Comparison of ENCODE assay signal across 17 cellular contexts in the genomic region with DNA sequence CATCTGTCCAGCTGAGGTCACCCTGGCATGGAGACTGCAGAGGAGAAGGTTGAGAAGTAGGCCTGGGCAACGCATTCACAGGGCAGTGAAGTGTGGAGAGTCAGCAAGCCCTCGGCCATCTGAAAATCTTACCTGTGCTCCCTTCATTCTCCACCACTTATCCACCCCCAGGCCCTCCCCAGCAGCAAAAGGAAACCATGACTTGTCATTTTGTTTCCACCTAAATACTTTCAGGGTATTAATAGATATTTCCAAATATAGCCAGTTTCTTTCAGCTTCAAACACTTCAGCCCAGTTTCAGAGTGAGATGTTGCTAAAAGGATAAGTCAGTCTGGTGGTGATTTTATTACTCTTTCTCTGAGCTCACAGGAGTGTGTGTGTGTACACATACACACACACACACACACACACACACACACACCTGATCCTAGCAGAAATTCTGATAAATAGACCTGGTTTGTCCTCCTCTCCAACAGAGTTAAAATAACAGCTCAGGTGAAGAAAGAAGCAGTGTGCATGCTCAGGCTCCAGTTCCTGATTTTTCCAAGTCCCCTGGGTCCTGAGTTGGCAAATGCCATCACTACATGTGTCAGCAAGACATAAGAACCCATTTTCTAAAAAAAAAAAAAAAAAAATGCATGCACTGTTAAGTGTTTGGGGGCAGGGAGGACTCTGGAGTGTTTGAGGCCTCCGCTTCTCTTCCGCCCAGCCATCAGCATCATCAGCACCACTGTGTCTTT.
DNase-seq lines count a peak whose midpoint lies in the region; ATAC-seq and TF ChIP-seq lines count a peak whose summit lies in the region.
"Had no signal": no experiment of that assay in that cellular context is flagged by ENCODE, and none has a peak within 500 bp of the region (broad histone marks: within the 10 kb centered on the region; RNA-seq: fewer than 3 reads in every experiment).

No MANE protein-coding gene starts in this region.

- no peaks in the 10 kb centered on the region for H3K9me3 ChIP-seq in endodermal cell (ENCODE audit: control insufficient read depth, low read length)
- H3K9me3 ChIP-seq: ovary had no signal

- TF ChIP-seq POLR2A in GM18505 (IDR thresholded peaks at IDR 0.05; ENCODE audit: borderline replicate concordance, extremely low read depth, insufficient read depth, insufficient read length): no peak

- no peak overlapping the region for H3K4me3 ChIP-seq in endodermal cell (ENCODE audit: low read length)
- H3K4me3 ChIP-seq: ovary had no signal

- no peak overlapping the region for H3K9ac ChIP-seq in endodermal cell (ENCODE audit: extremely low read depth, low read length, poor library complexity, severe bottlenecking)

- H3K4me3 Mint-ChIP-seq in endodermal cell: no peak overlapping the region
- H3K4me3 Mint-ChIP-seq in activated CD8-positive, alpha-beta T cell treated with anti-CD3 and anti-CD28 coated beads, Interleukin-2, amount 10 ng/mL, durations not matched to agents 7 days and 5 days: no peak overlapping the region
- no peak overlapping the region for H3K4me3 Mint-ChIP-seq in activated CD4-positive, alpha-beta T cell treated with anti-CD3 and anti-CD28 coated beads, Interleukin-2, amount 10 ng/mL, durations not matched to agents 7 days and 5 days
- H3K4me3 Mint-ChIP-seq: activated naive CD4-positive, alpha-beta T cell treated with anti-CD3 and anti-CD28 coated beads, Interleukin-2, amount 10 ng/mL, durations not matched to agents 7 days and 5 days; T-helper 2 cell treated with Interferon-gamma antibody and Interleukin-4, amounts not matched to agents 5 μg/mL and 100 μg/mL, for 36 hours had no signal

- H3K27ac Mint-ChIP-seq in endodermal cell: no peak overlapping the region
- H3K27ac Mint-ChIP-seq in activated CD8-positive, alpha-beta T cell treated with anti-CD3 and anti-CD28 coated beads, Interleukin-2, amount 10 ng/mL, durations not matched to agents 7 days and 5 days: no peak overlapping the region
- no peak overlapping the region for H3K27ac Mint-ChIP-seq in activated CD4-positive, alpha-beta T cell treated with anti-CD3 and anti-CD28 coated beads, Interleukin-2, amount 10 ng/mL, durations not matched to agents 7 days and 5 days
- H3K27ac Mint-ChIP-seq: activated naive CD4-positive, alpha-beta T cell treated with anti-CD3 and anti-CD28 coated beads, Interleukin-2, amount 10 ng/mL, durations not matched to agents 7 days and 5 days; T-helper 2 cell treated with Interferon-gamma antibody and Interleukin-4, amounts not matched to agents 5 μg/mL and 100 μg/mL, for 36 hours had no signal

- H3K27me3 ChIP-seq in endodermal cell (ENCODE audit: control insufficient read depth, insufficient read depth, low read length, poor library complexity, severe bottlenecking): no peaks in the 10 kb centered on the region
- H3K27me3 ChIP-seq: ovary had no signal

- CTCF ChIA-PET in activated CD8-positive, alpha-beta T cell treated with anti-CD3 and anti-CD28 coated beads, Interleukin-2, amount 10 ng/mL, durations not matched to agents 7 days and 5 days (lab: Charles Lee): no interaction called here
- CTCF ChIA-PET in activated CD4-positive, alpha-beta T cell treated with anti-CD3 and anti-CD28 coated beads, Interleukin-2, amount 10 ng/mL, durations not matched to agents 7 days and 5 days (lab: Charles Lee): no interaction called here

- DNase-seq in endodermal cell: peak; percentile 25
- no peak for DNase-seq in activated CD8-positive, alpha-beta T cell treated with anti-CD3 and anti-CD28 coated beads, Interleukin-2, amount 10 ng/mL, durations not matched to agents 7 days and 5 days
- DNase-seq in activated CD4-positive, alpha-beta T cell treated with anti-CD3 and anti-CD28 coated beads, Interleukin-2, amount 10 ng/mL, durations not matched to agents 7 days and 5 days: no peak
- DNase-seq in amygdala (lab: John Stamatoyannopoulos, UW): no peak
- DNase-seq: activated CD8-positive, alpha-beta memory T cell treated with anti-CD3 and anti-CD28 coated beads, Interleukin-2, amount 50 U/mL, for 48 hours; activated naive CD4-positive, alpha-beta T cell treated with anti-CD3 and anti-CD28 coated beads, Interleukin-2, amount 10 ng/mL, durations not matched to agents 7 days and 5 days; GDM1; left ventricle myocardium superior; ovary; SHP77 treated with DMSO at 0.1 percent for 48 hours; stimulated activated CD4-positive, alpha-beta T cell treated with anti-CD3 and anti-CD28 coated beads, Interleukin-2, amount 100 ng/mL, for 48 hours had no signal

- peaks cover 2% of the 10 kb centered on the region for H3K4me1 ChIP-seq in endodermal cell (ENCODE audit: control insufficient read depth, insufficient read depth, low read length)

- no peaks in the 10 kb centered on the region for H3K36me3 ChIP-seq in endodermal cell (ENCODE audit: control insufficient read depth, insufficient read depth, low read length)
- H3K36me3 ChIP-seq: ovary had no signal

- ATAC-seq in GM18505 (IDR thresholded peaks at IDR 0.05; ENCODE audit: unreplicated experiment): peak; percentile 50
- ATAC-seq in GM21447 (IDR thresholded peaks at IDR 0.05; ENCODE audit: unreplicated experiment): peak; percentile 63
- peak; percentile 51 for ATAC-seq in HG03045 (IDR thresholded peaks at IDR 0.05; ENCODE audit: unreplicated experiment)
- no peak for ATAC-seq in activated CD8-positive, alpha-beta T cell treated with anti-CD3 and anti-CD28 coated beads, Interleukin-2, amount 10 ng/mL, durations not matched to agents 7 days and 5 days
- no peak for ATAC-seq in HG03175 (IDR thresholded peaks at IDR 0.05; ENCODE audit: unreplicated experiment)
- ATAC-seq: left ventricle myocardium superior had no signal

- H3K4me1 Mint-ChIP-seq in endodermal cell: peaks cover 13% of the 10 kb centered on the region
- H3K4me1 Mint-ChIP-seq in activated CD8-positive, alpha-beta T cell treated with anti-CD3 and anti-CD28 coated beads, Interleukin-2, amount 10 ng/mL, durations not matched to agents 7 days and 5 days (ENCODE audit: low read depth): no peaks in the 10 kb centered on the region
- H3K4me1 Mint-ChIP-seq in activated CD4-positive, alpha-beta T cell treated with anti-CD3 and anti-CD28 coated beads, Interleukin-2, amount 10 ng/mL, durations not matched to agents 7 days and 5 days: no peaks in the 10 kb centered on the region
- H3K4me1 Mint-ChIP-seq: activated naive CD4-positive, alpha-beta T cell treated with anti-CD3 and anti-CD28 coated beads, Interleukin-2, amount 10 ng/mL, durations not matched to agents 7 days and 5 days had no signal

- no peaks in the 10 kb centered on the region for H3K9me3 Mint-ChIP-seq in endodermal cell
- no peaks in the 10 kb centered on the region for H3K9me3 Mint-ChIP-seq in activated CD8-positive, alpha-beta T cell treated with anti-CD3 and anti-CD28 coated beads, Interleukin-2, amount 10 ng/mL, durations not matched to agents 7 days and 5 days (ENCODE audit: insufficient read depth)
- H3K9me3 Mint-ChIP-seq in activated CD4-positive, alpha-beta T cell treated with anti-CD3 and anti-CD28 coated beads, Interleukin-2, amount 10 ng/mL, durations not matched to agents 7 days and 5 days: no peaks in the 10 kb centered on the region
- H3K9me3 Mint-ChIP-seq: activated naive CD4-positive, alpha-beta T cell treated with anti-CD3 and anti-CD28 coated beads, Interleukin-2, amount 10 ng/mL, durations not matched to agents 7 days and 5 days; T-helper 2 cell treated with Interferon-gamma antibody and Interleukin-4, amounts not matched to agents 5 μg/mL and 100 μg/mL, for 36 hours had no signal

- POLR2A ChIA-PET in activated CD8-positive, alpha-beta T cell treated with anti-CD3 and anti-CD28 coated beads, Interleukin-2, amount 10 ng/mL, durations not matched to agents 7 days and 5 days (lab: Charles Lee): no interaction called here
- POLR2A ChIA-PET in activated CD4-positive, alpha-beta T cell treated with anti-CD3 and anti-CD28 coated beads, Interleukin-2, amount 10 ng/mL, durations not matched to agents 7 days and 5 days (lab: Charles Lee): no interaction called here

- TF ChIP-seq CTCF in endodermal cell (conservative IDR thresholded peaks at IDR 0.05): no peak

- peaks cover 2% of the 10 kb centered on the region for H3K27me3 Mint-ChIP-seq in endodermal cell (ENCODE audit: insufficient read depth)
- no peaks in the 10 kb centered on the region for H3K27me3 Mint-ChIP-seq in activated CD8-positive, alpha-beta T cell treated with anti-CD3 and anti-CD28 coated beads, Interleukin-2, amount 10 ng/mL, durations not matched to agents 7 days and 5 days (ENCODE audit: low read depth)
- H3K27me3 Mint-ChIP-seq in activated CD4-positive, alpha-beta T cell treated with anti-CD3 and anti-CD28 coated beads, Interleukin-2, amount 10 ng/mL, durations not matched to agents 7 days and 5 days: no peaks in the 10 kb centered on the region

- H3K27ac ChIP-seq in endodermal cell (ENCODE audit: low read depth, low read length): no peak overlapping the region
- H3K27ac ChIP-seq: epithelial cell of prostate, ovary had no signal

- H3K36me3 Mint-ChIP-seq in endodermal cell (ENCODE audit: low read depth): no peaks in the 10 kb centered on the region
- no peaks in the 10 kb centered on the region for H3K36me3 Mint-ChIP-seq in activated CD8-positive, alpha-beta T cell treated with anti-CD3 and anti-CD28 coated beads, Interleukin-2, amount 10 ng/mL, durations not matched to agents 7 days and 5 days (ENCODE audit: low read depth)
- H3K36me3 Mint-ChIP-seq in activated CD4-positive, alpha-beta T cell treated with anti-CD3 and anti-CD28 coated beads, Interleukin-2, amount 10 ng/mL, durations not matched to agents 7 days and 5 days (ENCODE audit: low read depth): no peaks in the 10 kb centered on the region
- H3K36me3 Mint-ChIP-seq: activated naive CD4-positive, alpha-beta T cell treated with anti-CD3 and anti-CD28 coated beads, Interleukin-2, amount 10 ng/mL, durations not matched to agents 7 days and 5 days had no signal

- whole genome bisulfite sequencing in endodermal cell (ENCODE audit: insufficient coverage in 1 of 2, insufficient read length in 1 of 2), 2 experiments: 90 to 100% methylated on average over 1 to 4 of the region's 4 CpGs

Comparison
In these comparisons a context has a peak if more than half of its experiments do, and no peak if none do; other contexts are left out.
1. ATAC-seq: peak in GM18505 (single experiment), GM21447 (single experiment) and HG03045 (single experiment); none in activated CD8-positive, alpha-beta T cell treated with anti-CD3 and anti-CD28 coated beads, Interleukin-2, amount 10 ng/mL, durations not matched to agents 7 days and 5 days (single experiment) and HG03175 (single experiment).